Comparison of ENCODE assay signal across 10 cellular contexts in the genomic region with DNA sequence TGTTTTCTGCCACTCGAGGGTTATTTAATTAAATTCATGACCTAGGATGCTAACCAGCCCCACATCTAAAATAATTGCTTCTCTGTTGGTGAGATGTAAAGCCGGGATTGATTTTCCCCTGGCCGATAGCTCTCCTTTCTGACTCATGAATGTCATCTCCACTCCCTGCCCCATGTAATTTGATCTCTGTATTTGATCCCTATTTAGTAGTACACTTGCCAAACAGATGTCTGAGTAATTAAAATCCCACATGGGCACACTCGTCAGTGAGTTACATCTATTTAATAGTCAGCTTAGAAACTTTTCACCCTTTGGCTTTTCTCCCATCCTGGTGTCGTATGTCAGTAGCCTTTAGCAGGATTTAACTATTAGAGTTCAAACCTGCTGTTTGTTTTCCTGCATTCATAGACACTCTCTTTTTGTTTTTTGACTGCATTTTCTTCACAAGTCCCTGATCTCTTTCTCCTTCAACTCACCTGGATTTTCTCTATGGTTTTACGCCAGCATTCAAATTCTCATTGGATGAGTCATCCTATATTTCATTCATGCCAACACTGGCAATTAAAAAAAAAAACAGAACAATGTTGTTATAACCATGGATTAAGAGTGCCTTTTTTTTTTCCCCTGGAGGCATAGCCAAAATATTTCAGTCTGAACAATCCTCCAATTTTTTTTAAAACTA.
DNase-seq lines count a peak whose midpoint lies in the region; ATAC-seq and TF ChIP-seq lines count a peak whose summit lies in the region.
"Had no signal": no experiment of that assay in that cellular context is flagged by ENCODE, and none has a peak within 500 bp of the region (broad histone marks: within the 10 kb centered on the region; RNA-seq: fewer than 3 reads in every experiment).

No MANE protein-coding gene starts in this region.

- peaks cover 29% of the 10 kb centered on the region for H3K4me1 ChIP-seq in GM23248 (ENCODE audit: insufficient read depth)

- DNase-seq in GM23248 (peak; percentile 91), NCI-H345 treated with DMSO at 0.1 percent for 48 hours (lab: John Stamatoyannopoulos, UW; ENCODE audit: unreplicated experiment) (peak; percentile 52), dedifferentiated amniotic fluid mesenchymal stem cell (ENCODE audit: extremely low spot score) (peak; percentile 92), retinal pigment epithelial cell (ENCODE audit: low read depth) (peak; percentile 90), GM13977 (ENCODE audit: low spot score) (no peak), UCSD-AML1 (lab: John Stamatoyannopoulos, UW; ENCODE audit: unreplicated experiment) (no peak)
- no peak for DNase-seq in activated naive CD4-positive, alpha-beta T cell treated with anti-CD3 and anti-CD28 coated beads, Interleukin-2, amount 50 U/mL, for 72 hours (ENCODE audit: low spot score in 2 of 2)
- DNase-seq in activated CD8-positive, alpha-beta T cell treated with anti-CD3 and anti-CD28 coated beads, Interleukin-2, amount 10 ng/mL, durations not matched to agents 7 days and 5 days, result no peak
- DNase-seq: amygdala, OCI-M1 had no signal

- H3K27ac ChIP-seq in GM23248, result peak overlapping the region; percentile 16

- POLR2A ChIA-PET in activated CD8-positive, alpha-beta T cell treated with anti-CD3 and anti-CD28 coated beads, Interleukin-2, amount 10 ng/mL, durations not matched to agents 7 days and 5 days (lab: Charles Lee), result no interaction called here

- H4K20me1 ChIP-seq in GM23248 (ENCODE audit: insufficient read depth), result no peaks in the 10 kb centered on the region

- CTCF ChIA-PET in activated CD8-positive, alpha-beta T cell treated with anti-CD3 and anti-CD28 coated beads, Interleukin-2, amount 10 ng/mL, durations not matched to agents 7 days and 5 days (lab: Charles Lee), result no interaction called here

- peak overlapping the region; percentile 12; the same call in 1 of the 2 replicates for H3K9ac ChIP-seq in GM23248

- H3K9me3 Mint-ChIP-seq in activated naive CD4-positive, alpha-beta T cell treated with anti-CD3 and anti-CD28 coated beads, Interleukin-2, amount 50 U/mL, for 72 hours, result no peaks in the 10 kb centered on the region
- H3K9me3 Mint-ChIP-seq in activated CD8-positive, alpha-beta T cell treated with anti-CD3 and anti-CD28 coated beads, Interleukin-2, amount 10 ng/mL, durations not matched to agents 7 days and 5 days (ENCODE audit: insufficient read depth), result no peaks in the 10 kb centered on the region

- peaks cover 11% of the 10 kb centered on the region for H3K4me1 Mint-ChIP-seq in activated CD8-positive, alpha-beta T cell treated with anti-CD3 and anti-CD28 coated beads, Interleukin-2, amount 10 ng/mL, durations not matched to agents 7 days and 5 days (ENCODE audit: low read depth)

- H3K27ac Mint-ChIP-seq in activated naive CD4-positive, alpha-beta T cell treated with anti-CD3 and anti-CD28 coated beads, Interleukin-2, amount 50 U/mL, for 72 hours, result no peak overlapping the region
- H3K27ac Mint-ChIP-seq in activated CD8-positive, alpha-beta T cell treated with anti-CD3 and anti-CD28 coated beads, Interleukin-2, amount 10 ng/mL, durations not matched to agents 7 days and 5 days, result no peak overlapping the region

- H3K27me3 ChIP-seq in GM23248 (replicated peaks; ENCODE audit: insufficient read depth), result no peaks in the 10 kb centered on the region

- TF ChIP-seq CTCF in retinal pigment epithelial cell (conservative IDR thresholded peaks at IDR 0.05; ENCODE audit: low read depth, low read length), result no peak
- no peak for TF ChIP-seq CTCF in GM13977 (IDR thresholded peaks at IDR 0.05; ENCODE audit: extremely low read depth, insufficient read depth, missing control alignments)

- peaks cover 35% of the 10 kb centered on the region for H3K27me3 Mint-ChIP-seq in activated CD8-positive, alpha-beta T cell treated with anti-CD3 and anti-CD28 coated beads, Interleukin-2, amount 10 ng/mL, durations not matched to agents 7 days and 5 days (ENCODE audit: low read depth)

- H3K36me3 Mint-ChIP-seq in activated naive CD4-positive, alpha-beta T cell treated with anti-CD3 and anti-CD28 coated beads, Interleukin-2, amount 50 U/mL, for 72 hours, result no peaks in the 10 kb centered on the region
- H3K36me3 Mint-ChIP-seq in activated CD8-positive, alpha-beta T cell treated with anti-CD3 and anti-CD28 coated beads, Interleukin-2, amount 10 ng/mL, durations not matched to agents 7 days and 5 days (ENCODE audit: low read depth), result no peaks in the 10 kb centered on the region

- no peaks in the 10 kb centered on the region for H3K9me3 ChIP-seq in GM23248 (ENCODE audit: low read depth)

- H2AFZ ChIP-seq in GM23248, result no peak overlapping the region

- H3K36me3 ChIP-seq in GM23248 (ENCODE audit: low read depth), result no peaks in the 10 kb centered on the region

- peak overlapping the region; percentile 77 for H3K4me2 ChIP-seq in GM23248 (ENCODE audit: unreplicated experiment)

- no peak for ATAC-seq in activated naive CD4-positive, alpha-beta T cell treated with anti-CD3 and anti-CD28 coated beads, Interleukin-2, amount 50 U/mL, for 72 hours
- no peak for ATAC-seq in activated CD8-positive, alpha-beta T cell treated with anti-CD3 and anti-CD28 coated beads, Interleukin-2, amount 10 ng/mL, durations not matched to agents 7 days and 5 days

- H3F3A ChIP-seq in GM23248 (ENCODE audit: insufficient read depth), result peaks cover 34% of the 10 kb centered on the region

- H3K4me3 ChIP-seq in GM23248 (peak overlapping the region; percentile 33), retinal pigment epithelial cell (ENCODE audit: low read length) (peak overlapping the region; percentile 2)

- H3K9me2 ChIP-seq in GM23248 (ENCODE audit: insufficient read depth), result no peaks in the 10 kb centered on the region

- 1% methylated on average over 6 of the region's 6 CpGs for WGBS in GM23248 (ENCODE audit: low coverage in 1 of 2, low lambda C conversion rate in 2 of 2, missing lambda C conversion rate in 2 of 2), 2 experiments

- H3K4me3 Mint-ChIP-seq in activated CD8-positive, alpha-beta T cell treated with anti-CD3 and anti-CD28 coated beads, Interleukin-2, amount 10 ng/mL, durations not matched to agents 7 days and 5 days, result no peak overlapping the region

- in situ Hi-C loops in GM23248 (cut with MboI), result loop anchor here (10.0 kb wide), 1 partner anchor 423 kb away; the partner anchor contains the start of gene DNAJC1
- in situ Hi-C loops in GM13977 (cut with MboI; ENCODE audit: low pct_unique_long_range_greater_than_20kb, low sequenced_read_pairs, unreplicated experiment), result no loop called here

- no peaks in the 10 kb centered on the region for H3K79me2 ChIP-seq in GM23248 (ENCODE audit: insufficient read depth)

Comparison
In these comparisons a context has a peak if more than half of its experiments do, and no peak if none do; other contexts are left out.
1. DNase-seq: peak in GM23248 (single experiment), NCI-H345 treated with DMSO at 0.1 percent for 48 hours (single experiment), dedifferentiated amniotic fluid mesenchymal stem cell (single experiment) and retinal pigment epithelial cell (single experiment); none in GM13977 (single experiment), UCSD-AML1 (single experiment), activated naive CD4-positive, alpha-beta T cell treated with anti-CD3 and anti-CD28 coated beads, Interleukin-2, amount 50 U/mL, for 72 hours (0 of 2) and activated CD8-positive, alpha-beta T cell treated with anti-CD3 and anti-CD28 coated beads, Interleukin-2, amount 10 ng/mL, durations not matched to agents 7 days and 5 days (single experiment).